In the genomic region with DNA sequence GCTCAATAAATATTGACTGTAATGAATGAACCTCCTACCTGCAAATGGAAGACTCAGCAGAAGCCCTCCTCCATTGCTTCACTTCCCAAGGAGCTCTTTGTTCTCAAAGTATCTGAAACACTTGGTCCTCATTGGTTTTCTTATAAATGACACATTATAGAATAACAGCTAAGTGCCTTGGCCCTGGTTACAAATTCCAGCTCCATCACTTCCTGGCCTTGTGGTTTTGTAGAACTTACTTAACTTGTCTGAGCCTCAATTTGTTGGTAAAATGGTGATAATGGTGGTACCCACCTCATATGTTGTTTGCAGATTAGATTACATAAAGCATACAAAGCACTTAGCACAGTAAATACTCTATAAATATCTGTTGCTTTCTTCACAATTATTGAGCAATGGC, we compare ENCODE assay signal across 15 cellular contexts.
"Had no signal": no experiment of that assay in that cellular context is flagged by ENCODE, and none has a peak within 500 bp of the region (broad histone marks: within the 10 kb centered on the region; RNA-seq: fewer than 3 reads in every experiment).

No MANE protein-coding gene starts in this region.

- ATAC-seq: activated CD8-positive, alpha-beta T cell treated with anti-CD3 and anti-CD28 coated beads, Interleukin-2, amount 10 ng/mL, durations not matched to agents 7 days and 5 days; activated naive CD8-positive, alpha-beta T cell treated with anti-CD3 and anti-CD28 coated beads, Interleukin-2, amount 50 U/mL, for 24 hours; natural killer cell treated with Interleukin-12 subunit alpha and Interleukin-12 subunit beta and Interleukin-15 and Interleukin-18, amount 100 ng/mL, for 72 hours; right lobe of liver had no signal

- H3K4me3 ChIP-seq: prostate gland, right lobe of liver had no signal

- DNase-seq: activated CD4-positive, alpha-beta T cell treated with anti-CD3 and anti-CD28 coated beads for 48 hours; activated CD8-positive, alpha-beta memory T cell treated with anti-CD3 and anti-CD28 coated beads, Interleukin-2, amount 50 U/mL, for 48 hours; activated CD8-positive, alpha-beta T cell treated with anti-CD3 and anti-CD28 coated beads, Interleukin-2, amount 10 ng/mL, durations not matched to agents 7 days and 5 days; activated naive CD4-positive, alpha-beta T cell treated with Interleukin-2 at 50 U/mL for 16 hours; activated naive CD8-positive, alpha-beta T cell treated with anti-CD3 and anti-CD28 coated beads, Interleukin-2, amount 50 U/mL, for 24 hours; effector memory CD4-positive, alpha-beta T cell; immature natural killer cell; right lobe of liver; stimulated activated CD4-positive, alpha-beta T cell treated with anti-CD3 and anti-CD28 coated beads, Interleukin-2, amount 100 ng/mL, for 24 hours; stimulated activated naive CD4-positive, alpha-beta T cell; substantia nigra; SW 1271; trophoblast cell had no signal
